1 cellular context compared by ENCODE assay signal in the genomic region with DNA sequence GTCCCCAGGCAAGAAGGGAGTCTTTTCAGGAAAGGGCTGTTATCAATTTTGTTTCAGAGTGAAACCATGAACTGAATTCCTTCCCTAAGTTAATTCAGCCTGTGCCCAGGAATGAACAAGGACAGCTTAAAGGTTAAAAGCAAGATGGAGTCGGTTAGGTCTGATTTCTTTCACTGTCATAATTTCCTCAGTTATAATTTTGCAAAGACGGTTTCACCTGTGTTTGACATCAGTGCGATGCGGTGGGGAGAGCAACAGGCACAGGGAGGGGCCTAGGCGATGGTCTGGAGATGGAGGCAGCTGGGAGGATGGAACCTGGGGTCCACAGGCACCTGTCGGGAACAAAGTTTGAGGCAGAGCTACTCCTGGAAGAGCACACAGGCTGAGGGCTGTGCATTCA.
TF ChIP-seq lines count a peak whose summit lies in the region.

No MANE protein-coding gene starts in this region.

TF ChIP-seq in GM12878, 131 proteins besides CTCF, POLR2A, EP300 and RAD21:
- TF ChIP-seq ZNF687 (IDR thresholded peaks at IDR 0.05) (0 out of 2 replicates have a peak, but pooled peaks have one; percentile 22), ATF2 (IDR thresholded peaks at IDR 0.05; ENCODE audit: low read length) (no peak)
